In the genomic region with DNA sequence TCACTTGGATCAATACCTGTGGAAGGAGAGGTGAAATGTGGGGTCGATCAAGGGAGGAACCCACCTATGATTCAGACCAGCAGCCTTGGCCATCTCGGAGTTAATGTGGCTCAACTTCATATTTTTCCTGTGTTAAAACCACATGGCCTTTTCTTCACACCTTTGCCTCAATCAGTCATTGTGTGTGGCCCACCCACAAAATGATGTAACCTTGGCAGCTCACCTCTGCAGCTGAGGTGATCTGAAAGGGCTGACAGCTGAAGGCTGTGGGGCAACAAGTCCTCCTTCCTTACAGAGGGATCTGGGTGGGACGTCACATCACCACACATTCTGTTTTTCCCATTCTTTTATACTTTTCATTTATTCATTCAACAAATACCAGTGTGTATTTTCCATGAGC, we compare ENCODE assay signal across 20 cellular contexts.
"Had no signal": no experiment of that assay in that cellular context is flagged by ENCODE, and none has a peak within 500 bp of the region (broad histone marks: within the 10 kb centered on the region; RNA-seq: fewer than 3 reads in every experiment).

No MANE protein-coding gene starts in this region.

- H3K27me3 Mint-ChIP-seq: brain, naive B cell had no signal

- H3K27ac Mint-ChIP-seq: activated naive CD8-positive, alpha-beta T cell; T-helper 2 cell treated with Interferon-gamma antibody and Interleukin-4, amounts not matched to agents 5 μg/mL and 100 μg/mL, for 36 hours had no signal

- H3K9me3 ChIP-seq: colonic mucosa, esophagus squamous epithelium, right atrium auricular region, upper lobe of left lung had no signal

- H3K4me1 ChIP-seq: colonic mucosa, esophagus squamous epithelium, foreskin keratinocyte, right atrium auricular region, upper lobe of left lung had no signal

- H3K4me3 Mint-ChIP-seq: activated naive CD8-positive, alpha-beta T cell; naive B cell; T-helper 2 cell treated with Interferon-gamma antibody and Interleukin-4, amounts not matched to agents 5 μg/mL and 100 μg/mL, for 36 hours had no signal

- ATAC-seq: foreskin keratinocyte had no signal

- H3K4me1 Mint-ChIP-seq: naive B cell had no signal

- H3K9me3 Mint-ChIP-seq: T-helper 2 cell treated with Interferon-gamma antibody and Interleukin-4, amounts not matched to agents 5 μg/mL and 100 μg/mL, for 36 hours had no signal

- H3K36me3 Mint-ChIP-seq: activated naive CD8-positive, alpha-beta T cell; brain; naive B cell had no signal

- H3K27me3 ChIP-seq: colonic mucosa, esophagus squamous epithelium, foreskin keratinocyte, right atrium auricular region, upper lobe of left lung had no signal

- H3K36me3 ChIP-seq: colonic mucosa, esophagus squamous epithelium, right atrium auricular region, upper lobe of left lung had no signal

- DNase-seq: activated CD4-positive, alpha-beta T cell treated with anti-CD3 and anti-CD28 coated beads, Interleukin-2, amount 50 U/mL, for 1 hour; activated CD4-positive, CD25-positive, alpha-beta regulatory T cell; central memory CD4-positive, alpha-beta T cell; colonic mucosa; esophagus squamous epithelium; foreskin keratinocyte; head of caudate nucleus; left cardiac atrium; naive B cell; nucleus accumbens; stimulated activated CD4-positive, alpha-beta T cell treated with anti-CD3 and anti-CD28 coated beads, Interleukin-4, amount 100 ng/mL, for 4 hours; stimulated activated CD8-positive, alpha-beta memory T cell treated with anti-CD3 and anti-CD28 coated beads, Interleukin-4, amount 100 ng/mL, for 48 hours; stimulated activated naive CD4-positive, alpha-beta T cell treated with Interleukin-2 at 50 U/mL for 16 hours; upper lobe of left lung had no signal

- H3K27ac ChIP-seq: colonic mucosa, foreskin keratinocyte, upper lobe of left lung had no signal

- H3K4me3 ChIP-seq: colonic mucosa, esophagus squamous epithelium, lung, right atrium auricular region, skin epidermis, upper lobe of left lung had no signal
